In genomic region chr2:187842315-187842714, GRCh38 we compare ENCODE assay signal across 30 cellular contexts.
"Had no signal": no experiment of that assay in that cellular context is flagged by ENCODE, and none has a peak within 500 bp of the region (broad histone marks: within the 10 kb centered on the region; RNA-seq: fewer than 3 reads in every experiment).

No MANE protein-coding gene starts in this region.

- ATAC-seq: activated CD4-positive, CD25-positive, alpha-beta regulatory T cell treated with anti-CD3 and anti-CD28 coated beads, Interleukin-2, amount 50 U/mL, for 24 hours; activated CD8-positive, alpha-beta T cell treated with anti-CD3 and anti-CD28 coated beads for 36 hours; activated T-cell treated with anti-CD3 and anti-CD28 coated beads, Interleukin-2, amount 50 U/mL, for 4 hours; activated T-helper 17 cell treated with anti-CD3 and anti-CD28 coated beads, Interleukin-2, amount 50 U/mL, for 72 hours; gastroesophageal sphincter; heart right ventricle had no signal

- H3K4me3 ChIP-seq: esophagus squamous epithelium, gastroesophageal sphincter, heart right ventricle, hepatocyte had no signal

- H3K27ac ChIP-seq: brain microvascular endothelial cell, epithelial cell of prostate, esophagus squamous epithelium, gastroesophageal sphincter, heart right ventricle, hepatocyte, WERI-Rb-1 had no signal

- H2AFZ ChIP-seq: hepatocyte had no signal

- FAIRE-seq: astrocyte, bronchial epithelial cell, endometrium, endothelial cell of umbilical vein had no signal

- H3K27me3 ChIP-seq: brain microvascular endothelial cell, esophagus squamous epithelium, gastroesophageal sphincter, heart right ventricle, hepatocyte had no signal

- H3K79me2 ChIP-seq: hepatocyte had no signal

- DNase-seq: activated B cell treated with CpG ODN at 0.5 μM for 24 hours; activated CD4-positive, alpha-beta T cell treated with anti-CD3 and anti-CD28 coated beads for 48 hours; activated CD4-positive, alpha-beta T cell treated with anti-CD3 and anti-CD28 coated beads, Interleukin-2, amount 50 U/mL, for 1 hour; activated CD4-positive, alpha-beta T cell treated with anti-CD3 and anti-CD28 coated beads, Interleukin-2, amount 50 U/mL, for 48 hours; activated CD8-positive, alpha-beta memory T cell treated with anti-CD3 and anti-CD28 coated beads for 24 hours; activated CD8-positive, alpha-beta T cell treated with anti-CD3 and anti-CD28 coated beads for 36 hours; activated effector memory CD4-positive, alpha-beta T cell treated with Interleukin-2 at 50 U/mL for 16 hours; activated gamma-delta T cell treated with Interleukin-2 at 50 U/mL for 16 hours; activated naive CD4-positive, alpha-beta T cell treated with anti-CD3 and anti-CD28 coated beads, Interleukin-2, amount 50 U/mL, for 16 hours; activated naive CD4-positive, alpha-beta T cell treated with Interleukin-2 at 50 U/mL for 16 hours; activated T-cell treated with anti-CD3 and anti-CD28 coated beads, Interleukin-2, amount 50 U/mL, for 4 hours; amniotic stem cell; anterior cingulate cortex; brain microvascular endothelial cell; cortex of kidney; effector CD8-positive, alpha-beta T cell; esophagus squamous epithelium; foreskin melanocyte; heart right ventricle; T1000; WERI-Rb-1 had no signal

- H3K9me3 ChIP-seq: esophagus squamous epithelium, gastroesophageal sphincter had no signal

- H3K36me3 ChIP-seq: brain microvascular endothelial cell, esophagus squamous epithelium, gastroesophageal sphincter, heart right ventricle, WERI-Rb-1 had no signal

- H3K4me1 ChIP-seq: esophagus squamous epithelium, gastroesophageal sphincter, heart right ventricle had no signal
